ENCODE assay signal across 8 cellular contexts in genomic region chr13:98144501-98145350, GRCh38. TPM values are rescaled to one million over a fixed set of nuclear protein-coding genes. Genes with fewer than 3 reads are reported as not detected.
DNase-seq lines count a peak whose midpoint lies in the region; ATAC-seq, FAIRE-seq and TF ChIP-seq lines count a peak whose summit lies in the region.

No MANE protein-coding gene starts in this region.

- H3K4me1 Mint-ChIP-seq in activated CD4-positive, alpha-beta T cell treated with anti-CD3 and anti-CD28 coated beads for 36 hours, result peaks cover 8% of the 10 kb centered on the region

- H3K27me3 ChIP-seq in endocrine pancreas (ENCODE audit: control insufficient read depth, insufficient read depth, low read length), result no peaks in the 10 kb centered on the region

- no peak for FAIRE-seq in GM12891 (lab: Jason Lieb, UNC)

- H3K4me3 ChIP-seq in endocrine pancreas (ENCODE audit: control insufficient read depth, insufficient read depth, low read length), result peak overlapping the region; percentile 58

- DNase-seq in activated CD4-positive, alpha-beta T cell treated with anti-CD3 and anti-CD28 coated beads for 36 hours, result peak; percentile 9
- no peak for DNase-seq in activated CD4-positive, alpha-beta T cell treated with anti-CD3 and anti-CD28 coated beads for 1 hour
- peak; percentile 66 for DNase-seq in NCI-H526 treated with DMSO at 0.1 percent for 48 hours (lab: John Stamatoyannopoulos, UW)
- peak; percentile 47 for DNase-seq in myocyte (ENCODE audit: low read depth)
- no peak for DNase-seq in GM12891 (ENCODE audit: insufficient read length, low spot score)

- POLR2A ChIA-PET in activated CD4-positive, alpha-beta T cell treated with anti-CD3 and anti-CD28 coated beads for 36 hours (lab: Charles Lee), result no interaction called here

- H3K4me1 ChIP-seq in endocrine pancreas (ENCODE audit: control insufficient read depth, insufficient read depth, low read length), result no peaks in the 10 kb centered on the region

- no peaks in the 10 kb centered on the region for H3K36me3 Mint-ChIP-seq in activated CD4-positive, alpha-beta T cell treated with anti-CD3 and anti-CD28 coated beads for 36 hours (ENCODE audit: low read depth)

- H3K9me3 ChIP-seq in endocrine pancreas (ENCODE audit: control insufficient read depth, low read length), result no peaks in the 10 kb centered on the region

- peaks cover 49% of the 10 kb centered on the region for H3K27me3 Mint-ChIP-seq in activated CD4-positive, alpha-beta T cell treated with anti-CD3 and anti-CD28 coated beads for 36 hours

- H3K27ac Mint-ChIP-seq in activated CD4-positive, alpha-beta T cell treated with anti-CD3 and anti-CD28 coated beads for 36 hours, result no peak overlapping the region

- no peak overlapping the region for H3K4me3 Mint-ChIP-seq in activated CD4-positive, alpha-beta T cell treated with anti-CD3 and anti-CD28 coated beads for 36 hours

- CTCF ChIA-PET in activated CD4-positive, alpha-beta T cell treated with anti-CD3 and anti-CD28 coated beads for 36 hours (lab: Charles Lee), result no interaction called here

- H3K9me3 Mint-ChIP-seq in activated CD4-positive, alpha-beta T cell treated with anti-CD3 and anti-CD28 coated beads for 36 hours (ENCODE audit: low read depth), result no peaks in the 10 kb centered on the region

- peak overlapping the region; percentile 32 for H3K9ac ChIP-seq in endocrine pancreas (ENCODE audit: control insufficient read depth, insufficient read depth, low read length)

- no peak for TF ChIP-seq POLR2A in GM12891 (IDR thresholded peaks at IDR 0.05; ENCODE audit: low read depth, low read length)

- ATAC-seq in activated CD4-positive, alpha-beta T cell treated with anti-CD3 and anti-CD28 coated beads for 36 hours, result no peak
- ATAC-seq in HG03139 (IDR thresholded peaks at IDR 0.05; ENCODE audit: unreplicated experiment), result no peak
- ATAC-seq in GM19455 (IDR thresholded peaks at IDR 0.05; ENCODE audit: unreplicated experiment), result no peak

- no peaks in the 10 kb centered on the region for H3K36me3 ChIP-seq in endocrine pancreas (ENCODE audit: control insufficient read depth, insufficient read depth, low read length)

- intact Hi-C loops in activated CD4-positive, alpha-beta T cell treated with anti-CD3 and anti-CD28 coated beads for 36 hours (cut with DNase I, micrococcal nuclease), result no loop called here

TF ChIP-seq in GM12891, 5 proteins besides CTCF, POLR2A, EP300 and RAD21:
- TF ChIP-seq TAF1 (IDR thresholded peaks at IDR 0.05; ENCODE audit: low read depth, low read length), result no peak
- no peak for TF ChIP-seq PAX5 (IDR thresholded peaks at IDR 0.05; ENCODE audit: insufficient read depth, low read length, severe bottlenecking)
- TF ChIP-seq SPI1 (IDR thresholded peaks at IDR 0.05; ENCODE audit: low read depth, low read length), result no peak
- TF ChIP-seq POU2F2 (IDR thresholded peaks at IDR 0.05; ENCODE audit: low read depth, low read length), result no peak
- TF ChIP-seq POLR2AphosphoS5 (IDR thresholded peaks at IDR 0.05; ENCODE audit: low read depth, low read length), result no peak

RNA-seq across cellular contexts. Expression of gene FARP1, which starts 1.8 kb away (rescaled TPM):
- total RNA-seq in activated CD4-positive, alpha-beta T cell treated with anti-CD3 and anti-CD28 coated beads for 36 hours, result under 1 TPM; 0.25 to 0.40 TPM
- 11.2 and 18.5 TPM in 2 replicates for total RNA-seq in myocyte
- 65.4 TPM for polyA plus RNA-seq in myocyte (2012)
- 1.2 TPM for polyA plus RNA-seq in GM12891 (2012; ENCODE audit: low read depth, missing spikeins)

RNA-seq across cellular contexts. Expression of gene RNF113B, which starts 32.3 kb away (rescaled TPM):
- not detected for total RNA-seq in activated CD4-positive, alpha-beta T cell treated with anti-CD3 and anti-CD28 coated beads for 36 hours
- not detected in 2 replicates for total RNA-seq in myocyte
- 0.08 TPM for polyA plus RNA-seq in myocyte (2012)
- not detected for polyA plus RNA-seq in GM12891 (2012; ENCODE audit: low read depth, missing spikeins)

Comparison
In these comparisons a context has a peak if more than half of its experiments do, and no peak if none do; other contexts are left out.
1. DNase-seq: peak in activated CD4-positive, alpha-beta T cell treated with anti-CD3 and anti-CD28 coated beads for 36 hours (single experiment), NCI-H526 treated with DMSO at 0.1 percent for 48 hours (single experiment) and myocyte (single experiment); none in activated CD4-positive, alpha-beta T cell treated with anti-CD3 and anti-CD28 coated beads for 1 hour (single experiment) and GM12891 (single experiment).